Comparison of ENCODE assay signal across 19 cellular contexts in the genomic region with DNA sequence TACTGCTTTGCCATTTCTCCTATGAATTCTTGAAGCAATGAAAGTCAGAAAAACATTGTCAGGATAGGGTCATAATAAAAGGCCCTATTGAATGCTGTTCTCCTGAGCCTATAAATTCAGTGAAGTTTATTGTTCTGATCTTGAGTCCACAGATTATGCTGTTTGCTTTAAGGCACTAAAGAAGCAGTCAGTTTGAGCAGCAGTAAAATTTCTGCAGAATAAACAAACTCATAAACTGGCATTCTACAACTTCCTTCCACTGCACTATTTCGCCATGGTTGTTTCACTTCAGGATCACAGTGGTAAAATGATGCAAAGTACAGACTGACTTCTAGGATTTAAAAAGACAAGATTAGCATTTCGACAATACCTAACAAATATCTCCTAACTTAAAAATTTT.
"Had no signal": no experiment of that assay in that cellular context is flagged by ENCODE, and none has a peak within 500 bp of the region (broad histone marks: within the 10 kb centered on the region; RNA-seq: fewer than 3 reads in every experiment).

No MANE protein-coding gene starts in this region.

- H3K4me1 Mint-ChIP-seq: activated naive CD4-positive, alpha-beta T cell treated with anti-CD3 and anti-CD28 coated beads, Interleukin-2, amount 50 U/mL, for 24 hours; naive B cell; neural crest cell had no signal

- H3K27ac ChIP-seq: breast epithelium, gastrocnemius medialis, left ventricle myocardium inferior, vagina had no signal

- H3K9me3 ChIP-seq: breast epithelium, vagina had no signal

- H3K36me3 Mint-ChIP-seq: activated naive CD4-positive, alpha-beta T cell treated with anti-CD3 and anti-CD28 coated beads, Interleukin-2, amount 50 U/mL, for 24 hours; naive B cell had no signal

- H3K27me3 Mint-ChIP-seq: activated naive CD4-positive, alpha-beta T cell treated with anti-CD3 and anti-CD28 coated beads, Interleukin-2, amount 50 U/mL, for 24 hours; progenitor cell of endocrine pancreas; stimulated activated naive CD8-positive, alpha-beta T cell treated with anti-CD3 and anti-CD28 coated beads, Interleukin-15, Interleukin-2, amounts not matched to agents 100 ng/mL and 50 ng/mL, for 24 hours had no signal

- ATAC-seq: esophagus mucosa, gastrocnemius medialis, right cardiac atrium had no signal

- H3K36me3 ChIP-seq: breast epithelium, gastrocnemius medialis, left ventricle myocardium inferior, vagina had no signal

- H3K4me3 ChIP-seq: breast epithelium, gastrocnemius medialis, left ventricle myocardium inferior, vagina had no signal

- H3K9me3 Mint-ChIP-seq: activated naive CD4-positive, alpha-beta T cell treated with anti-CD3 and anti-CD28 coated beads, Interleukin-2, amount 50 U/mL, for 24 hours had no signal

- H3K27me3 ChIP-seq: breast epithelium, gastrocnemius medialis, vagina had no signal

- H3K4me1 ChIP-seq: breast epithelium, gastrocnemius medialis, left ventricle myocardium inferior, vagina had no signal

- H3K4me3 Mint-ChIP-seq: activated naive CD4-positive, alpha-beta T cell treated with anti-CD3 and anti-CD28 coated beads, Interleukin-2, amount 50 U/mL, for 24 hours; naive B cell; neural crest cell; stimulated activated naive CD8-positive, alpha-beta T cell treated with anti-CD3 and anti-CD28 coated beads, Interleukin-15, Interleukin-2, amounts not matched to agents 100 ng/mL and 50 ng/mL, for 24 hours had no signal

- H3K27ac Mint-ChIP-seq: activated naive CD4-positive, alpha-beta T cell treated with anti-CD3 and anti-CD28 coated beads, Interleukin-2, amount 50 U/mL, for 24 hours; progenitor cell of endocrine pancreas; stimulated activated naive CD8-positive, alpha-beta T cell treated with anti-CD3 and anti-CD28 coated beads, Interleukin-15, Interleukin-2, amounts not matched to agents 100 ng/mL and 50 ng/mL, for 24 hours had no signal

- DNase-seq: activated CD4-positive, alpha-beta T cell treated with anti-CD3 and anti-CD28 coated beads, Interleukin-2, amount 50 U/mL, for 4 hours; activated gamma-delta T cell; effector CD8-positive, alpha-beta T cell; gastrocnemius medialis; head of caudate nucleus; left ventricle myocardium inferior; mammary epithelial cell; naive B cell; right cardiac atrium; stimulated activated CD4-positive, alpha-beta T cell treated with anti-CD3 and anti-CD28 coated beads, Interleukin-15, amount 100 ng/mL, for 24 hours; stimulated activated CD4-positive, alpha-beta T cell treated with anti-CD3 and anti-CD28 coated beads, Interleukin-2, amount 100 ng/mL, for 48 hours; T-helper 9 cell had no signal
